In the genomic region with DNA sequence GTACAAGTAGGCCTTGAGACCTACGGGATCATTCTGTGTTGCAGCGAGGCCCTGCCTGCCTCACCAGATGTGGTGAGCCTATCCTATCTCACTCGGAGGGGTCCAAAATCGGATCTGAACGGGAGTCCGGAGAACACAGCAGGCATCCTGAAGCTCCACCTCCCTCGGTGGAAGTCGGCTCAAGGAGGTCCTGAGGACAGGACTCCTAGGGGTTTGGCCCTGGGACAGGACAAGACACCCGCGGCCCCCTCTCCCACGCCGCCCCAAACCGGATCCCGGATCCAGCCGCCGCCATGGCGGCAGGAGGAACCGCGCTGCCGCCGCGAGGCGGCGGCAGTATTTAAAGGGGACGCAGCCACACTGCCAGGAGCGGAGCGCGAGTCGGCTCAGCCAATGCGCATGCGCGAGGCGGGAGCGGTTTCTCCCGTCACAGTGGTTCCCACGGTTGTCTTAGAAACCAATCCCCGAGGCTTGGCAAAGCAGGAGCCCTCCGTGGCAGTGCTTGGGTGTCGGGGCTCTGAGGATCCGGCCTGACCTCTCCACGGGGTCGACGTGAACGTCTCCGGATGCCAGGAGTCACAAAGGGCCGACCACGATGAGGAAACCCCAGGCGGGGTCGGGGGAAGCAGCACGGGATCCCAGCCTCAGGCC, we compare ENCODE assay signal across 8 cellular contexts.
DNase-seq lines count a peak whose midpoint lies in the region; TF ChIP-seq lines count a peak whose summit lies in the region.
"Not testable (repeated sequence)": the region's sequence is repeated elsewhere in the genome, so short reads cannot be mapped to it uniquely, and the experiment has no call there.

No MANE protein-coding gene starts in this region.

- H3K27me3 ChIP-seq in subcutaneous abdominal adipose tissue (ENCODE audit: control insufficient read depth in 5 of 5, insufficient read depth in 4 of 5, low read length in 5 of 5) = not testable (repeated sequence)

- H3K27me3 Mint-ChIP-seq in osteocyte (ENCODE audit: unreplicated experiment) = not testable (repeated sequence)

- intact Hi-C loops in head of caudate nucleus (cut with DNase I) = not testable (repeated sequence)

- H3K27ac ChIP-seq in subcutaneous abdominal adipose tissue (ENCODE audit: low read depth, low read length) = not testable (repeated sequence)

- H3K4me1 ChIP-seq in subcutaneous abdominal adipose tissue (ENCODE audit: control insufficient read depth in 5 of 5, insufficient read depth in 5 of 5, low read length in 5 of 5) = not testable (repeated sequence)

- not testable (repeated sequence) for H3K4me1 Mint-ChIP-seq in osteocyte (ENCODE audit: unreplicated experiment)

- peak overlapping the region; percentile 67 for H3K4me3 Mint-ChIP-seq in osteocyte (ENCODE audit: unreplicated experiment)

- H3K4me3 ChIP-seq in GM08714 (ENCODE audit: low read length) (peak overlapping the region; percentile 66; the same call in 1 of the 2 replicates), HFF-Myc (replicated peaks; ENCODE audit: low read depth, low read length) (peak overlapping the region; percentile 33), subcutaneous abdominal adipose tissue (ENCODE audit: low read depth in 1 of 5, low read length in 5 of 5) (peak overlapping the region in 3 of 5 donors; percentile 50 to 64 (median 63))

- DNase-seq in HFF-Myc (ENCODE audit: extremely low read depth, low read depth) (peak; percentile 11), KG1 (lab: John Stamatoyannopoulos, UW) (peak; percentile 74), SKM-1 treated with dmso at 0.1 percent for 144 hours (lab: John Stamatoyannopoulos, UW; ENCODE audit: unreplicated experiment) (peak; percentile 2), amniotic epithelial cell (ENCODE audit: low read depth) (peak; percentile 49), head of caudate nucleus (peak in 38 of 42 donors; percentile 31 to 90 (median 70)), osteocyte (ENCODE audit: extremely low spot score, unreplicated experiment) (peak; percentile 89)

- not testable (repeated sequence) for H3K36me3 ChIP-seq in subcutaneous abdominal adipose tissue (ENCODE audit: control insufficient read depth in 5 of 5, insufficient read depth in 5 of 5, low read length in 5 of 5)

- H3K27ac Mint-ChIP-seq in osteocyte (ENCODE audit: unreplicated experiment) = peak overlapping the region; percentile 78

- not testable (repeated sequence) for H3K9me3 Mint-ChIP-seq in osteocyte (ENCODE audit: unreplicated experiment)

- H3K9ac ChIP-seq in subcutaneous abdominal adipose tissue (ENCODE audit: low read length in 5 of 5) = peak overlapping the region in 1 of 5 donors; percentile 51

- not testable (repeated sequence) for H3K9me3 ChIP-seq in subcutaneous abdominal adipose tissue (ENCODE audit: control insufficient read depth in 5 of 5, low read length in 5 of 5)

- TF ChIP-seq CTCF in HFF-Myc (IDR thresholded peaks at IDR 0.05; ENCODE audit: low read depth, low read length, missing control alignments) = not testable (repeated sequence)
- peak; percentile 28 for TF ChIP-seq CTCF in osteocyte (IDR thresholded peaks at IDR 0.05)

- H3K36me3 Mint-ChIP-seq in osteocyte (ENCODE audit: unreplicated experiment) = not testable (repeated sequence)

Comparison
In these comparisons a context has a peak if more than half of its experiments do, and no peak if none do; other contexts are left out.
1. DNase-seq: peak in every context shown above with its lines; median percentile 89 in osteocyte; 74 in KG1; 70 in head of caudate nucleus; 49 in amniotic epithelial cell; 11 in HFF-Myc; 2 in SKM-1 treated with dmso at 0.1 percent for 144 hours.